In genomic region chr10:53140516-53140915, GRCh38 we compare ENCODE assay signal across 22 cellular contexts.
A peak's percentile ranks its signal among the peaks of the same experiment; 100 is the strongest.
DNase-seq lines count a peak whose midpoint lies in the region; ATAC-seq, FAIRE-seq and TF ChIP-seq lines count a peak whose summit lies in the region.
"Had no signal": no experiment of that assay in that cellular context is flagged by ENCODE, and none has a peak within 500 bp of the region (broad histone marks: within the 10 kb centered on the region; RNA-seq: fewer than 3 reads in every experiment).

No MANE protein-coding gene starts in this region.

- H4K5ac ChIP-seq in mesendoderm (ENCODE audit: low read length) = no peak overlapping the region

- H3K9me3 ChIP-seq in PC-9 (ENCODE audit: insufficient read depth, low read depth) = no peaks in the 10 kb centered on the region
- H3K9me3 ChIP-seq in HepG2 (ENCODE audit: low read length) = no peaks in the 10 kb centered on the region
- H3K9me3 ChIP-seq: adrenal gland had no signal

- peak overlapping the region; percentile 56 for H4K8ac ChIP-seq in mesendoderm (ENCODE audit: low read depth, low read length)

- no peaks in the 10 kb centered on the region for H3K79me2 ChIP-seq in PC-9 (ENCODE audit: low read depth)
- no peaks in the 10 kb centered on the region for H3K79me2 ChIP-seq in mesendoderm (ENCODE audit: control insufficient read depth, insufficient read depth, low read length)
- no peaks in the 10 kb centered on the region for H3K79me2 ChIP-seq in HepG2 (ENCODE audit: insufficient read depth, low read length)

- H3K56ac ChIP-seq in mesendoderm (ENCODE audit: low read length) = no peak overlapping the region

- H3K27me3 ChIP-seq in PC-9 (ENCODE audit: insufficient read depth, low read depth) = no peaks in the 10 kb centered on the region
- H3K27me3 ChIP-seq in mesendoderm (ENCODE audit: insufficient read depth, low read length, poor library complexity) = no peaks in the 10 kb centered on the region
- no peaks in the 10 kb centered on the region for H3K27me3 ChIP-seq in HepG2 (ENCODE audit: control insufficient read depth in 1 of 2, insufficient read depth in 2 of 2, low read length in 2 of 2)
- H3K27me3 ChIP-seq: adrenal gland had no signal

- no peak overlapping the region for H3K18ac ChIP-seq in mesendoderm (ENCODE audit: low read length)

- no peak overlapping the region for H3K4me2 ChIP-seq in PC-9
- H3K4me2 ChIP-seq in mesendoderm (ENCODE audit: low read length) = no peak overlapping the region
- H3K4me2 ChIP-seq in HepG2 (ENCODE audit: low read depth, low read length) = no peak overlapping the region

- TF ChIP-seq POLR2A in HepG2 (IDR thresholded peaks at IDR 0.05; ENCODE audit: insufficient read depth in 1 of 2, low read depth in 2 of 2, low read length in 2 of 2) = no peak

- H2AFZ ChIP-seq in PC-9 (no peak overlapping the region), HepG2 (ENCODE audit: low read length) (no peak overlapping the region)

- no peak for ATAC-seq in HepG2

- no peaks in the 10 kb centered on the region for H3F3A ChIP-seq in PC-9 (ENCODE audit: insufficient read depth, low read depth)

- DNase-seq in ELR (ENCODE audit: low read depth) (peak; percentile 48), PC-9 (peak; percentile 11 to 58), epithelial cell of esophagus (ENCODE audit: low read depth) (peak; percentile 90), mesendoderm (no peak), HepG2 (ENCODE audit: low spot score) (no peak), putamen (ENCODE audit: low spot score) (no peak), COLO829 (ENCODE audit: low spot score) (no peak)
- DNase-seq in stimulated activated CD4-positive, alpha-beta T cell treated with anti-CD3 and anti-CD28 coated beads, Interleukin-2, amount 100 ng/mL, for 48 hours = no peak
- DNase-seq: activated CD8-positive, alpha-beta memory T cell treated with anti-CD3 and anti-CD28 coated beads, Interleukin-2, amount 50 U/mL, for 48 hours; activated effector memory CD4-positive, alpha-beta T cell treated with anti-CD3 and anti-CD28 coated beads, Interleukin-2, amount 50 U/mL, for 16 hours; adrenal gland; CD4-positive, alpha-beta memory T cell; effector CD8-positive, alpha-beta T cell; HFFc6; KBM-7; kidney; NCI-H1092; NCI-H2081; posterior cingulate gyrus; small intestine; T-helper 1 cell had no signal

- TF ChIP-seq CTCF in PC-9 (conservative IDR thresholded peaks at IDR 0.05) (no peak), epithelial cell of esophagus (IDR thresholded peaks at IDR 0.05; ENCODE audit: insufficient read depth, low read depth, low read length, missing control alignments) (no peak), HepG2 (CRISPR knock-in tag; IDR thresholded peaks at IDR 0.05) (no peak)

- H3K4me3 ChIP-seq in PC-9 (no peak overlapping the region), epithelial cell of esophagus (ENCODE audit: low read length) (no peak overlapping the region), mesendoderm (ENCODE audit: low read length) (no peak overlapping the region), HepG2 (replicated peaks in 1 of 3; ENCODE audit: insufficient read depth in 1 of 3, low read depth in 2 of 3, low read length in 3 of 3) (no peak overlapping the region)
- H3K4me3 ChIP-seq: adrenal gland had no signal

- no peak overlapping the region for H2AK5ac ChIP-seq in mesendoderm (ENCODE audit: low read length)

- no peak for TF ChIP-seq RAD21 in HepG2 (CRISPR knock-in tag; IDR thresholded peaks at IDR 0.05)

- no CpG with 5 or more reads among the region's 1 CpG for WGBS in mesendoderm (ENCODE audit: extremely low coverage, insufficient coverage, low lambda C conversion rate)
- WGBS in HepG2 (ENCODE audit: low lambda C conversion rate) = 0% methylated on average over 1 of the region's 1 CpG

- intact Hi-C loops in PC-9 (cut with micrococcal nuclease; ENCODE audit: unreplicated experiment) (no loop called here), HepG2 (cut with micrococcal nuclease; ENCODE audit: unreplicated experiment) (no loop called here)

- no peak overlapping the region for H3K9ac ChIP-seq in mesendoderm (ENCODE audit: low read length)
- H3K9ac ChIP-seq in HepG2 (ENCODE audit: insufficient read depth, low read depth, low read length) = no peak overlapping the region

- no peaks in the 10 kb centered on the region for H3K79me1 ChIP-seq in mesendoderm (ENCODE audit: low read length)

- no peak for TF ChIP-seq EP300 in HepG2 (IDR thresholded peaks at IDR 0.05; ENCODE audit: low read depth in 2 of 2, low read length in 2 of 2)
- no peak for TF ChIP-seq EP300 in HepG2 (CRISPR knock-in tag; IDR thresholded peaks at IDR 0.05; ENCODE audit: borderline replicate concordance)

- in situ Hi-C loops in HepG2 (cut with HindIII; ENCODE audit: extremely low pct_ligation_motif_present, low pct_unique_long_range_greater_than_20kb) = no loop called here

- no peak overlapping the region for H3K23ac ChIP-seq in mesendoderm (ENCODE audit: low read length)

- FAIRE-seq in HepG2 (lab: Jason Lieb, UNC) = no peak
- FAIRE-seq: kidney, small intestine had no signal

- H2BK15ac ChIP-seq in mesendoderm (replicated peaks; ENCODE audit: low read depth) = no peak overlapping the region

- H3K36me3 ChIP-seq in PC-9 (ENCODE audit: low read depth) (no peaks in the 10 kb centered on the region), mesendoderm (ENCODE audit: control insufficient read depth, insufficient read depth, low read length) (no peaks in the 10 kb centered on the region), HepG2 (replicated peaks in 1 of 2; ENCODE audit: control insufficient read depth in 1 of 2, insufficient read depth in 2 of 2, low read length in 2 of 2) (no peaks in the 10 kb centered on the region)
- H3K36me3 ChIP-seq: adrenal gland had no signal

- H3K4me1 ChIP-seq in PC-9 (replicated peaks; ENCODE audit: insufficient read depth) = no peaks in the 10 kb centered on the region
- H3K4me1 ChIP-seq in mesendoderm (ENCODE audit: control insufficient read depth, low read depth, low read length) = no peaks in the 10 kb centered on the region
- peaks cover 8% of the 10 kb centered on the region for H3K4me1 ChIP-seq in HepG2 (ENCODE audit: insufficient read depth, low read length)
- H3K4me1 ChIP-seq: adrenal gland had no signal

- H3K9me2 ChIP-seq in PC-9 (ENCODE audit: insufficient read depth) = no peaks in the 10 kb centered on the region

- POLR2A ChIA-PET in PC-9 (lab: Charles Lee; ENCODE audit: unreplicated experiment) (interaction anchor here (0.6 kb wide), 1 partner anchor 1225 kb away, joined by 8 read pairs; no protein-coding TSS in a partner anchor), HepG2 (lab: Yijun Ruan, JAX) (no interaction called here)

- CTCF ChIA-PET in PC-9 (lab: Charles Lee) (no interaction called here), HepG2 (lab: Yijun Ruan, JAX; ENCODE audit: low intra/inter-chr PET ratio, low total read pairs) (no interaction called here)

- BruUV-seq in PC-9 (replicated peaks; lab: Mats Ljungman, UMichigan) = no TSS peak
- BruUV-seq in HepG2 (replicated peaks; lab: Mats Ljungman, UMichigan) = no TSS peak

- H3K4ac ChIP-seq in mesendoderm (ENCODE audit: low read depth, low read length) = no peak overlapping the region

- no peak overlapping the region for H2BK120ac ChIP-seq in mesendoderm (ENCODE audit: low read depth, low read length)

- H4K20me1 ChIP-seq in PC-9 (ENCODE audit: insufficient read depth) = no peaks in the 10 kb centered on the region
- H4K20me1 ChIP-seq in HepG2 (ENCODE audit: insufficient read depth, low read length) = no peaks in the 10 kb centered on the region

- no peak overlapping the region for H2BK5ac ChIP-seq in mesendoderm (ENCODE audit: low read length)

- H3K27ac ChIP-seq in PC-9 (no peak overlapping the region), mesendoderm (ENCODE audit: low read depth, low read length) (no peak overlapping the region), HepG2 (ENCODE audit: extremely low read length, insufficient read depth, low read length) (no peak overlapping the region)
- H3K27ac ChIP-seq: adrenal gland, VCaP had no signal

TF ChIP-seq in HepG2, 621 proteins besides CTCF, POLR2A, EP300 and RAD21 (continues in another document):
- TF ChIP-seq GMEB2 (CRISPR knock-in tag; IDR thresholded peaks at IDR 0.05; ENCODE audit: low read depth) (no peak), ZNF557 (CRISPR knock-in tag; IDR thresholded peaks at IDR 0.05) (no peak), ZFP36L1 (CRISPR knock-in tag; IDR thresholded peaks at IDR 0.05) (no peak), FOXO1 (CRISPR knock-in tag; IDR thresholded peaks at IDR 0.05) (no peak), SMARCE1 (IDR thresholded peaks at IDR 0.05; ENCODE audit: borderline replicate concordance) (no peak), ZBTB39 (CRISPR knock-in tag; IDR thresholded peaks at IDR 0.05) (no peak), CREB1 (IDR thresholded peaks at IDR 0.05) (no peak), CREB1 (CRISPR knock-in tag; IDR thresholded peaks at IDR 0.05) (no peak), TBL1XR1 (IDR thresholded peaks at IDR 0.05; ENCODE audit: borderline replicate concordance, low read length, partially characterized antibody) (no peak)

Comparison
In these comparisons a context has a peak if more than half of its experiments do, and no peak if none do; other contexts are left out.
1. DNase-seq: peak in ELR (single experiment), PC-9 (2 of 2) and epithelial cell of esophagus (single experiment); none in mesendoderm (single experiment), HepG2 (single experiment), stimulated activated CD4-positive, alpha-beta T cell treated with anti-CD3 and anti-CD28 coated beads, Interleukin-2, amount 100 ng/mL, for 48 hours (0 of 2), putamen (single experiment) and COLO829 (single experiment).